Comparison of ENCODE assay signal across 20 cellular contexts in genomic region chrX:29926659-29927058, GRCh38.
"Had no signal": no experiment of that assay in that cellular context is flagged by ENCODE, and none has a peak within 500 bp of the region (broad histone marks: within the 10 kb centered on the region; RNA-seq: fewer than 3 reads in every experiment).

No MANE protein-coding gene starts in this region.

- H3K27ac ChIP-seq: SJSA1, SK-N-MC had no signal

- DNase-seq: KBM-7, MG63, NCI-H1092, NCI-H1105 treated with DMSO at 0.1 percent for 48 hours, NCI-H1417 treated with DMSO at 0.1 percent for 48 hours, NCI-H146, NCI-H1694 treated with DMSO at 0.1 percent for 48 hours, NCI-H1930, NCI-H2081, NCI-H2107, NCI-H226, NCI-H446, NCI-H510A, NCI-H524 treated with DMSO at 0.1 percent for 48 hours, NCI-H69, NCI-H774, SIG-M5 had no signal

- H3K4me3 ChIP-seq: MG63, SJSA1, SK-N-MC had no signal

- ATAC-seq: Right ventricle myocardium inferior had no signal

- H3K27me3 ChIP-seq: MG63, SJSA1 had no signal

- H3K4me1 ChIP-seq: SJSA1 had no signal

- H3K36me3 ChIP-seq: MG63, SJSA1 had no signal

- H3K9me3 ChIP-seq: MG63, SJSA1 had no signal
